In genomic region chr3:188282871-188283270, GRCh38 we compare ENCODE assay signal across 15 cellular contexts.
DNase-seq lines count a peak whose midpoint lies in the region; ATAC-seq and TF ChIP-seq lines count a peak whose summit lies in the region.
"Had no signal": no experiment of that assay in that cellular context is flagged by ENCODE, and none has a peak within 500 bp of the region (broad histone marks: within the 10 kb centered on the region; RNA-seq: fewer than 3 reads in every experiment).

No MANE protein-coding gene starts in this region.

- CTCF ChIA-PET in activated CD4-positive, alpha-beta memory T cell treated with anti-CD3 and anti-CD28 coated beads for 36 hours (lab: Charles Lee): interaction anchor here (0.6 to 4.7 kb wide), 5 partner anchors 9 to 672 kb away, joined by 3 to 57 read pairs (median 3); no protein-coding TSS in a partner anchor
- CTCF ChIA-PET in activated CD4-positive, alpha-beta memory T cell treated with anti-CD3 and anti-CD28 coated beads, Interleukin-2, amount 10 ng/mL, durations not matched to agents 7 days and 5 days (lab: Charles Lee): interaction anchor here (0.5 to 1.3 kb wide), 2 partner anchors 542 to 865 kb away, joined by 4 to 7 read pairs; no protein-coding TSS in a partner anchor

- TF ChIP-seq CTCF in ascending aorta (IDR thresholded peaks at IDR 0.05): no peak
- no peak for TF ChIP-seq CTCF in suprapubic skin (IDR thresholded peaks at IDR 0.05)
- TF ChIP-seq CTCF in colonic mucosa (IDR thresholded peaks at IDR 0.05): no peak

- no peak overlapping the region for H3K9ac ChIP-seq in colonic mucosa (ENCODE audit: low read depth in 2 of 2, low read length in 2 of 2)

- no peak for TF ChIP-seq POLR2A in suprapubic skin (IDR thresholded peaks at IDR 0.05)

- TF ChIP-seq EP300 in suprapubic skin (IDR thresholded peaks at IDR 0.05): no peak

- H3K27ac Mint-ChIP-seq in activated CD4-positive, alpha-beta memory T cell treated with anti-CD3 and anti-CD28 coated beads for 36 hours: peak overlapping the region; percentile 52
- H3K27ac Mint-ChIP-seq in activated CD4-positive, alpha-beta memory T cell treated with anti-CD3 and anti-CD28 coated beads, Interleukin-2, amount 10 ng/mL, durations not matched to agents 7 days and 5 days: no peak overlapping the region
- H3K27ac Mint-ChIP-seq: CD8-positive, alpha-beta T cell had no signal

- no peak for DNase-seq in activated CD4-positive, alpha-beta memory T cell treated with anti-CD3 and anti-CD28 coated beads for 36 hours
- DNase-seq in activated CD4-positive, alpha-beta memory T cell treated with anti-CD3 and anti-CD28 coated beads, Interleukin-2, amount 10 ng/mL, durations not matched to agents 7 days and 5 days: no peak
- no peak for DNase-seq in ascending aorta (ENCODE audit: low spot score in 2 of 2)
- DNase-seq in suprapubic skin (ENCODE audit: low spot score in 2 of 2): no peak
- no peak for DNase-seq in colonic mucosa
- no peak for DNase-seq in cortex of kidney (lab: John Stamatoyannopoulos, UW)
- DNase-seq: amygdala; CD8-positive, alpha-beta T cell; dermis blood vessel endothelial cell; RPMI8226; stimulated activated naive CD4-positive, alpha-beta T cell treated with Interleukin-2 at 50 U/mL for 16 hours had no signal

- no peak for ATAC-seq in HG03354 (IDR thresholded peaks at IDR 0.05; ENCODE audit: poor library complexity, severe bottlenecking, unreplicated experiment)
- ATAC-seq: activated CD4-positive, CD25-positive, alpha-beta regulatory T cell treated with anti-CD3 and anti-CD28 coated beads, Interleukin-2, amount 50 U/mL, for 24 hours; CD8-positive, alpha-beta T cell had no signal

- H3K4me3 ChIP-seq in ascending aorta (no peak overlapping the region), muscle layer of duodenum (ENCODE audit: low read depth in 1 of 2, low read length in 2 of 2) (no peak overlapping the region), suprapubic skin (no peak overlapping the region), colonic mucosa (no peak overlapping the region)

- no peaks in the 10 kb centered on the region for H3K9me3 Mint-ChIP-seq in activated CD4-positive, alpha-beta memory T cell treated with anti-CD3 and anti-CD28 coated beads for 36 hours
- H3K9me3 Mint-ChIP-seq in activated CD4-positive, alpha-beta memory T cell treated with anti-CD3 and anti-CD28 coated beads, Interleukin-2, amount 10 ng/mL, durations not matched to agents 7 days and 5 days: no peaks in the 10 kb centered on the region
- H3K9me3 Mint-ChIP-seq: CD8-positive, alpha-beta T cell; nephron had no signal

- H3K4me3 Mint-ChIP-seq in activated CD4-positive, alpha-beta memory T cell treated with anti-CD3 and anti-CD28 coated beads for 36 hours: no peak overlapping the region
- H3K4me3 Mint-ChIP-seq in activated CD4-positive, alpha-beta memory T cell treated with anti-CD3 and anti-CD28 coated beads, Interleukin-2, amount 10 ng/mL, durations not matched to agents 7 days and 5 days: no peak overlapping the region
- H3K4me3 Mint-ChIP-seq: CD8-positive, alpha-beta T cell; nephron had no signal

- intact Hi-C loops in activated CD4-positive, alpha-beta memory T cell treated with anti-CD3 and anti-CD28 coated beads for 36 hours (cut with micrococcal nuclease): loop anchor here (5.0 to 10.0 kb wide), 2 partner anchors 126 to 218 kb away; no protein-coding TSS in a partner anchor
- intact Hi-C loops in ascending aorta (cut with DNase I) (loop anchor here (10.0 kb wide), 1 partner anchor 402 kb away; no protein-coding TSS in a partner anchor), colonic mucosa (cut with DNase I) (no loop called here)

- POLR2A ChIA-PET in activated CD4-positive, alpha-beta memory T cell treated with anti-CD3 and anti-CD28 coated beads for 36 hours (lab: Charles Lee): interaction anchor here (1.1 to 3.4 kb wide), 4 partner anchors 12 to 543 kb away, joined by 3 to 32 read pairs (median 4); no protein-coding TSS in a partner anchor
- POLR2A ChIA-PET in activated CD4-positive, alpha-beta memory T cell treated with anti-CD3 and anti-CD28 coated beads, Interleukin-2, amount 10 ng/mL, durations not matched to agents 7 days and 5 days (lab: Charles Lee): interaction anchor here (1.2 to 1.3 kb wide), 2 partner anchors 16 to 17 kb away, joined by 3 to 4 read pairs; no protein-coding TSS in a partner anchor

- no peaks in the 10 kb centered on the region for H3K27me3 Mint-ChIP-seq in activated CD4-positive, alpha-beta memory T cell treated with anti-CD3 and anti-CD28 coated beads for 36 hours
- no peaks in the 10 kb centered on the region for H3K27me3 Mint-ChIP-seq in activated CD4-positive, alpha-beta memory T cell treated with anti-CD3 and anti-CD28 coated beads, Interleukin-2, amount 10 ng/mL, durations not matched to agents 7 days and 5 days

- H3K4me1 ChIP-seq in ascending aorta (peaks cover 26 to 78% of the 10 kb centered on the region in 2 donors), muscle layer of duodenum (ENCODE audit: control insufficient read depth in 1 of 2, insufficient read depth in 2 of 2, low read length in 2 of 2) (peaks cover 11 to 29% of the 10 kb centered on the region in 2 donors), suprapubic skin (peaks cover 58% of the 10 kb centered on the region), colonic mucosa (no peaks in the 10 kb centered on the region)

- H3K36me3 Mint-ChIP-seq in activated CD4-positive, alpha-beta memory T cell treated with anti-CD3 and anti-CD28 coated beads for 36 hours: peaks cover 6% of the 10 kb centered on the region
- no peaks in the 10 kb centered on the region for H3K36me3 Mint-ChIP-seq in activated CD4-positive, alpha-beta memory T cell treated with anti-CD3 and anti-CD28 coated beads, Interleukin-2, amount 10 ng/mL, durations not matched to agents 7 days and 5 days (ENCODE audit: low read depth)
- H3K36me3 Mint-ChIP-seq: CD8-positive, alpha-beta T cell had no signal

- H3K27ac ChIP-seq in ascending aorta (peak overlapping the region; percentile 94 to 99), muscle layer of duodenum (ENCODE audit: low read length) (peak overlapping the region; percentile 59), suprapubic skin (peak overlapping the region; percentile 36), colonic mucosa (no peak overlapping the region)

- peaks cover 0 to 6% of the 10 kb centered on the region in 2 donors for H3K36me3 ChIP-seq in ascending aorta
- peaks cover 1 to 4% of the 10 kb centered on the region in 2 donors for H3K36me3 ChIP-seq in muscle layer of duodenum (ENCODE audit: control insufficient read depth in 1 of 2, insufficient read depth in 2 of 2, low read length in 2 of 2)
- no peaks in the 10 kb centered on the region for H3K36me3 ChIP-seq in suprapubic skin
- H3K36me3 ChIP-seq in colonic mucosa: no peaks in the 10 kb centered on the region

- H3K27me3 ChIP-seq in ascending aorta: no peaks in the 10 kb centered on the region
- no peaks in the 10 kb centered on the region for H3K27me3 ChIP-seq in muscle layer of duodenum (ENCODE audit: low read depth, low read length)
- H3K27me3 ChIP-seq in suprapubic skin: no peaks in the 10 kb centered on the region
- no peaks in the 10 kb centered on the region for H3K27me3 ChIP-seq in colonic mucosa

- H3K4me1 Mint-ChIP-seq in activated CD4-positive, alpha-beta memory T cell treated with anti-CD3 and anti-CD28 coated beads for 36 hours (ENCODE audit: low read depth): peaks cover 54% of the 10 kb centered on the region
- peaks cover 30% of the 10 kb centered on the region for H3K4me1 Mint-ChIP-seq in activated CD4-positive, alpha-beta memory T cell treated with anti-CD3 and anti-CD28 coated beads, Interleukin-2, amount 10 ng/mL, durations not matched to agents 7 days and 5 days

- H3K9me3 ChIP-seq in ascending aorta (no peaks in the 10 kb centered on the region), muscle layer of duodenum (ENCODE audit: control insufficient read depth in 1 of 2, low read length in 2 of 2) (no peaks in the 10 kb centered on the region), suprapubic skin (no peaks in the 10 kb centered on the region), colonic mucosa (no peaks in the 10 kb centered on the region)
